Comparison of ENCODE assay signal across 14 cellular contexts in the genomic region with DNA sequence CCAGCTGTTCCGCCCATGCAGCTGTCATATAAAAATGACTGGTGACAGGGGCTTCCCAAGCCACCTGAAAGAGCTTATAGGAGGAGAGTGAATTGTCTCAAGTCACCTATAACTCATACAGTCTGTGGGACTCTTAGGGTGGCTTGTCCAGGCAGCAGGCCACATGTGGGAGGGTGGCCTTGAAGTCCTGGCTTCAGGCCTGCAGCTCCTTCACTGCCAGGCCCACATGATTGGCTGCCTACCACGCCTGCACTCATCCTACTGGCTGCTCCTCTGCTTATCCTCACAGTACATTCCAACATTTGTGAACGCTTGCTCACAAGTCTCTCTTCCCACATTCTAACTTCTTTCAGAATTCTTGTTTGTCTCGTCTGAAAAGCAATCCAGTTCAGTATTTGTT. TPM values are rescaled to one million over a fixed set of nuclear protein-coding genes. Genes with fewer than 3 reads are reported as not detected.
DNase-seq lines count a peak whose midpoint lies in the region; ATAC-seq, FAIRE-seq and TF ChIP-seq lines count a peak whose summit lies in the region.
"Had no signal": no experiment of that assay in that cellular context is flagged by ENCODE, and none has a peak within 500 bp of the region (broad histone marks: within the 10 kb centered on the region; RNA-seq: fewer than 3 reads in every experiment).

No MANE protein-coding gene starts in this region.

- H3K18ac ChIP-seq in IMR-90 (ENCODE audit: low read depth, low read length) (no peak overlapping the region), mesenchymal stem cell (ENCODE audit: low read depth in 1 of 2, low read length in 2 of 2) (no peak overlapping the region)

- H3K4me3 ChIP-seq in IMR-90 (ENCODE audit: insufficient read depth, low read depth, low read length) (no peak overlapping the region), fibroblast of lung (replicated peaks in 1 of 4; ENCODE audit: control extremely low read depth in 1 of 4, insufficient read depth in 1 of 4, low read depth in 3 of 4, low read length in 4 of 4) (no peak overlapping the region), mesenchymal stem cell (ENCODE audit: insufficient read depth in 1 of 2, low read depth in 1 of 2, low read length in 2 of 2) (no peak overlapping the region), aorta (ENCODE audit: low read length in 2 of 2) (no peak overlapping the region), SK-N-SH (ENCODE audit: low read depth in 2 of 2, low read length in 1 of 2) (no peak overlapping the region)

- in situ Hi-C loops in IMR-90 (cut with MboI; ENCODE audit: low sequenced_read_pairs): no loop called here

- H2BK15ac ChIP-seq in IMR-90 (ENCODE audit: low read depth, low read length) (no peak overlapping the region), mesenchymal stem cell (ENCODE audit: low read depth, poor library complexity, severe bottlenecking) (no peak overlapping the region)

- no peak for TF ChIP-seq POLR2A in IMR-90 (IDR thresholded peaks at IDR 0.05; ENCODE audit: low read depth, low read length)

- H2AK9ac ChIP-seq in IMR-90 (replicated peaks; ENCODE audit: low read depth, low read length, poor library complexity): no peak overlapping the region

- no peaks in the 10 kb centered on the region for H3F3A ChIP-seq in SK-N-SH (replicated peaks; ENCODE audit: insufficient read depth)

- H3K4me3 Mint-ChIP-seq in activated CD4-positive, alpha-beta memory T cell treated with anti-CD3 and anti-CD28 coated beads for 36 hours: no peak overlapping the region
- H3K4me3 Mint-ChIP-seq: activated CD8-positive, alpha-beta T cell treated with anti-CD3 and anti-CD28 coated beads, Interleukin-2, amount 10 ng/mL, durations not matched to agents 7 days and 5 days; IgD-negative memory B cell; stimulated activated naive CD8-positive, alpha-beta T cell treated with anti-CD3 and anti-CD28 coated beads, Interleukin-15, Interleukin-2, amounts not matched to agents 100 ng/mL and 50 ng/mL, for 24 hours had no signal

- H2BK5ac ChIP-seq in IMR-90 (ENCODE audit: low read depth, low read length, poor library complexity, severe bottlenecking): peak overlapping the region; percentile 50
- no peak overlapping the region for H2BK5ac ChIP-seq in mesenchymal stem cell (ENCODE audit: low read depth, low read length, poor library complexity, severe bottlenecking)

- no peak for TF ChIP-seq EP300 in SK-N-SH (IDR thresholded peaks at IDR 0.05; ENCODE audit: borderline replicate concordance in 1 of 2, low read depth in 1 of 2, low read length in 1 of 2)

- intact Hi-C loops in IMR-90 (cut with micrococcal nuclease) (no loop called here), aorta (cut with DNase I) (no loop called here)
- intact Hi-C loops in activated CD4-positive, alpha-beta memory T cell treated with anti-CD3 and anti-CD28 coated beads for 36 hours (cut with micrococcal nuclease): no loop called here

- no peak for TF ChIP-seq CTCF in IMR-90 (conservative IDR thresholded peaks at IDR 0.05; ENCODE audit: low read depth, low read length)
- TF ChIP-seq CTCF in fibroblast of lung (conservative IDR thresholded peaks at IDR 0.05 in 1 of 2, IDR thresholded peaks at IDR 0.05 in 1 of 2; ENCODE audit: low read depth in 1 of 2, low read length in 2 of 2): no peak
- no peak for TF ChIP-seq CTCF in SK-N-SH (IDR thresholded peaks at IDR 0.05)

- H4K5ac ChIP-seq in IMR-90 (ENCODE audit: low read depth, low read length): no peak overlapping the region

- H3K9ac ChIP-seq in IMR-90 (ENCODE audit: low read depth, low read length) (no peak overlapping the region), fibroblast of lung (ENCODE audit: insufficient read depth, low read length) (no peak overlapping the region), mesenchymal stem cell (ENCODE audit: low read length) (peak overlapping the region; percentile 53), SK-N-SH (no peak overlapping the region)

- H3K4me1 ChIP-seq in IMR-90 (ENCODE audit: control insufficient read depth, insufficient read depth, low read length) (peaks cover 6% of the 10 kb centered on the region), fibroblast of lung (ENCODE audit: control insufficient read depth, extremely low read depth, insufficient read depth, low read length) (peaks cover 2% of the 10 kb centered on the region), mesenchymal stem cell (ENCODE audit: control insufficient read depth, insufficient read depth, low read depth, low read length) (peaks cover 2% of the 10 kb centered on the region), aorta (ENCODE audit: control insufficient read depth in 1 of 2, insufficient read depth in 2 of 2, low read length in 2 of 2) (peaks cover 0 to 2% of the 10 kb centered on the region in 2 donors), SK-N-SH (ENCODE audit: control insufficient read depth in 1 of 2, insufficient read depth in 2 of 2, low read depth in 1 of 2, low read length in 1 of 2) (peaks cover 0 to 13% of the 10 kb centered on the region in 2 experiments; a peak in 1 of 4 replicates)

- H3K36me3 ChIP-seq in IMR-90 (ENCODE audit: control insufficient read depth, insufficient read depth, low read length) (no peaks in the 10 kb centered on the region), fibroblast of lung (ENCODE audit: control insufficient read depth, insufficient read depth, low read length) (no peaks in the 10 kb centered on the region), mesenchymal stem cell (ENCODE audit: control insufficient read depth in 1 of 2, insufficient read depth in 2 of 2, low read depth in 1 of 2, low read length in 2 of 2) (no peaks in the 10 kb centered on the region), aorta (ENCODE audit: control insufficient read depth in 1 of 2, insufficient read depth in 2 of 2, low read length in 1 of 2) (no peaks in the 10 kb centered on the region), SK-N-SH (replicated peaks in 1 of 2; ENCODE audit: control insufficient read depth in 1 of 2, insufficient read depth in 2 of 2, low read length in 1 of 2) (no peaks in the 10 kb centered on the region)

- H3K4ac ChIP-seq in IMR-90 (ENCODE audit: low read depth, low read length) (no peak overlapping the region), mesenchymal stem cell (ENCODE audit: low read depth in 1 of 2, low read length in 2 of 2) (no peak overlapping the region)

- no peaks in the 10 kb centered on the region for H3K9me2 ChIP-seq in SK-N-SH

- no peak for TF ChIP-seq RAD21 in IMR-90 (IDR thresholded peaks at IDR 0.05; ENCODE audit: low read length)
- no peak for TF ChIP-seq RAD21 in SK-N-SH (IDR thresholded peaks at IDR 0.05; ENCODE audit: low read length)

- H3K27ac ChIP-seq in IMR-90 (ENCODE audit: insufficient read depth, low read length) (no peak overlapping the region), fibroblast of lung (ENCODE audit: insufficient read depth, low read length) (no peak overlapping the region), mesenchymal stem cell (ENCODE audit: low read length, poor library complexity, severe bottlenecking) (no peak overlapping the region), aorta (ENCODE audit: low read depth in 1 of 2, low read length in 2 of 2) (peak overlapping the region in 1 of 2 donors; percentile 21), SK-N-SH (ENCODE audit: low read depth in 2 of 2, low read length in 1 of 2) (no peak overlapping the region)

- H3K4me1 Mint-ChIP-seq in activated CD4-positive, alpha-beta memory T cell treated with anti-CD3 and anti-CD28 coated beads for 36 hours (ENCODE audit: low read depth): no peaks in the 10 kb centered on the region
- H3K4me1 Mint-ChIP-seq: IgD-negative memory B cell had no signal

- H3K9me1 ChIP-seq in IMR-90 (ENCODE audit: insufficient read depth, low read length): no peaks in the 10 kb centered on the region

- ATAC-seq in IMR-90 (ENCODE audit: low read depth) (peak; percentile 75), aorta (ENCODE audit: low FRiP score) (peak; percentile 71)
- ATAC-seq: activated CD8-positive, alpha-beta T cell treated with anti-CD3 and anti-CD28 coated beads, Interleukin-2, amount 10 ng/mL, durations not matched to agents 7 days and 5 days had no signal

- no peaks in the 10 kb centered on the region for H3K27me3 Mint-ChIP-seq in activated CD4-positive, alpha-beta memory T cell treated with anti-CD3 and anti-CD28 coated beads for 36 hours
- H3K27me3 Mint-ChIP-seq: stimulated activated naive CD8-positive, alpha-beta T cell treated with anti-CD3 and anti-CD28 coated beads, Interleukin-15, Interleukin-2, amounts not matched to agents 100 ng/mL and 50 ng/mL, for 24 hours had no signal

- H3K14ac ChIP-seq in IMR-90 (replicated peaks; ENCODE audit: low read depth, low read length) (no peak overlapping the region), mesenchymal stem cell (ENCODE audit: low read length in 2 of 2) (peak overlapping the region in 1 of 2 experiments; percentile 71)

- WGBS in IMR-90 (ENCODE audit: extremely low coverage in 2 of 2, insufficient read length in 1 of 2), 2 experiments: no CpG with 5 or more reads among the region's 4 CpGs
- WGBS in mesenchymal stem cell: 80% methylated on average over 3 of the region's 4 CpGs
- 28 to 33% methylated on average over 4 of the region's 4 CpGs for WGBS in aorta, 2 donors
- WGBS in SK-N-SH (ENCODE audit: low lambda C conversion rate): 89% methylated on average over 4 of the region's 4 CpGs

- H2BK20ac ChIP-seq in IMR-90 (ENCODE audit: low read depth, low read length): no peak overlapping the region

- H3K23ac ChIP-seq in IMR-90 (ENCODE audit: low read depth, low read length) (no peak overlapping the region), mesenchymal stem cell (ENCODE audit: low read length in 2 of 2) (no peak overlapping the region)

- H4K20me1 ChIP-seq in IMR-90 (ENCODE audit: insufficient read depth, low read length): no peaks in the 10 kb centered on the region
- no peaks in the 10 kb centered on the region for H4K20me1 ChIP-seq in fibroblast of lung (ENCODE audit: control insufficient read depth, extremely low read depth, insufficient read depth, low read length)
- no peaks in the 10 kb centered on the region for H4K20me1 ChIP-seq in SK-N-SH (ENCODE audit: insufficient read depth)

- H4K8ac ChIP-seq in IMR-90 (ENCODE audit: low read depth in 2 of 2, low read length in 2 of 2): no peak overlapping the region
- H4K8ac ChIP-seq in mesenchymal stem cell (ENCODE audit: low read length): no peak overlapping the region

- no peaks in the 10 kb centered on the region for H3K36me3 Mint-ChIP-seq in activated CD4-positive, alpha-beta memory T cell treated with anti-CD3 and anti-CD28 coated beads for 36 hours
- H3K36me3 Mint-ChIP-seq: IgD-negative memory B cell had no signal

- CTCF ChIA-PET in IMR-90 (lab: Yijun Ruan, JAX) (no interaction called here), SK-N-SH (lab: Yijun Ruan, JAX) (no interaction called here)
- CTCF ChIA-PET in activated CD4-positive, alpha-beta memory T cell treated with anti-CD3 and anti-CD28 coated beads for 36 hours (lab: Charles Lee): no interaction called here

- H2BK120ac ChIP-seq in IMR-90 (ENCODE audit: low read depth, low read length) (no peak overlapping the region), mesenchymal stem cell (ENCODE audit: low read depth, low read length) (no peak overlapping the region)

- H3K79me1 ChIP-seq in IMR-90 (ENCODE audit: low read depth in 1 of 2, low read length in 2 of 2) (no peaks in the 10 kb centered on the region), mesenchymal stem cell (replicated peaks; ENCODE audit: low read length, poor library complexity, severe bottlenecking) (no peaks in the 10 kb centered on the region)

- H4K91ac ChIP-seq in IMR-90 (ENCODE audit: insufficient read depth, low read depth, low read length) (no peak overlapping the region), mesenchymal stem cell (ENCODE audit: low read length) (no peak overlapping the region)

- H2BK12ac ChIP-seq in mesenchymal stem cell (ENCODE audit: low read length in 2 of 2): no peak overlapping the region

- no peak overlapping the region for H3K4me2 ChIP-seq in IMR-90 (ENCODE audit: low read depth, low read length)
- no peak overlapping the region for H3K4me2 ChIP-seq in fibroblast of lung (ENCODE audit: extremely low read depth, insufficient read depth, low read length)
- no peak overlapping the region for H3K4me2 ChIP-seq in mesenchymal stem cell (ENCODE audit: low read length, poor library complexity, severe bottlenecking)
- no peak overlapping the region for H3K4me2 ChIP-seq in SK-N-SH

- H3K79me2 ChIP-seq in fibroblast of lung (ENCODE audit: control insufficient read depth, insufficient read depth, low read length) (no peaks in the 10 kb centered on the region), SK-N-SH (ENCODE audit: insufficient read depth) (no peaks in the 10 kb centered on the region)

- no peak overlapping the region for H2AFZ ChIP-seq in IMR-90 (replicated peaks; ENCODE audit: low read length, poor library complexity)
- H2AFZ ChIP-seq in fibroblast of lung (ENCODE audit: low read length): peak overlapping the region; percentile 43
- no peak overlapping the region for H2AFZ ChIP-seq in mesenchymal stem cell (ENCODE audit: low read depth, low read length)
- H2AFZ ChIP-seq in SK-N-SH (ENCODE audit: low read depth): no peak overlapping the region

- H3K9me3 ChIP-seq in IMR-90 (ENCODE audit: control insufficient read depth, insufficient read depth, low read length): no peaks in the 10 kb centered on the region
- no peaks in the 10 kb centered on the region for H3K9me3 ChIP-seq in fibroblast of lung (ENCODE audit: control insufficient read depth, insufficient read depth, low read depth, low read length)
- no peaks in the 10 kb centered on the region for H3K9me3 ChIP-seq in mesenchymal stem cell (ENCODE audit: control insufficient read depth, low read length)
- H3K9me3 ChIP-seq in aorta (ENCODE audit: control insufficient read depth, low read length): no peaks in the 10 kb centered on the region
- no peaks in the 10 kb centered on the region for H3K9me3 ChIP-seq in SK-N-SH

- BruUV-seq in IMR-90 (replicated peaks; lab: Mats Ljungman, UMichigan): no TSS peak

- H2AK5ac ChIP-seq in IMR-90 (ENCODE audit: low read depth, low read length) (no peak overlapping the region), mesenchymal stem cell (ENCODE audit: low read length, severe bottlenecking) (no peak overlapping the region)

- DNase-seq in IMR-90: peak; percentile 77
- DNase-seq in fibroblast of lung (ENCODE audit: low read depth in 2 of 2): peak; percentile 41 to 96
- no peak for DNase-seq in mesenchymal stem cell
- DNase-seq in aorta: peak; percentile 80 to 84
- DNase-seq in SK-N-SH: no peak
- no peak for DNase-seq in activated CD4-positive, alpha-beta memory T cell treated with anti-CD3 and anti-CD28 coated beads for 36 hours
- DNase-seq in urothelium cell line (ENCODE audit: low spot score): no peak
- DNase-seq: activated CD8-positive, alpha-beta T cell treated with anti-CD3 and anti-CD28 coated beads, Interleukin-2, amount 10 ng/mL, durations not matched to agents 7 days and 5 days; COR-L47; NCI-H187; retina; SHP77 treated with DMSO at 0.1 percent for 48 hours had no signal

- dilution Hi-C loops in IMR-90 (cut with HindIII; ENCODE audit: low sequenced_read_pairs, unreplicated experiment): no loop called here

- FAIRE-seq in urothelium cell line (lab: Jason Lieb, UNC): no peak

- POLR2A ChIA-PET in IMR-90 (lab: Charles Lee; ENCODE audit: unreplicated experiment) (no interaction called here), SK-N-SH (lab: Yijun Ruan, JAX) (no interaction called here)
- POLR2A ChIA-PET in activated CD4-positive, alpha-beta memory T cell treated with anti-CD3 and anti-CD28 coated beads for 36 hours (lab: Charles Lee): no interaction called here

- H3K27ac Mint-ChIP-seq in activated CD4-positive, alpha-beta memory T cell treated with anti-CD3 and anti-CD28 coated beads for 36 hours: no peak overlapping the region
- H3K27ac Mint-ChIP-seq: activated CD8-positive, alpha-beta T cell treated with anti-CD3 and anti-CD28 coated beads, Interleukin-2, amount 10 ng/mL, durations not matched to agents 7 days and 5 days; IgD-negative memory B cell; stimulated activated naive CD8-positive, alpha-beta T cell treated with anti-CD3 and anti-CD28 coated beads, Interleukin-15, Interleukin-2, amounts not matched to agents 100 ng/mL and 50 ng/mL, for 24 hours had no signal

- no peaks in the 10 kb centered on the region for H3K9me3 Mint-ChIP-seq in activated CD4-positive, alpha-beta memory T cell treated with anti-CD3 and anti-CD28 coated beads for 36 hours
- H3K9me3 Mint-ChIP-seq: IgD-negative memory B cell; stimulated activated naive CD8-positive, alpha-beta T cell treated with anti-CD3 and anti-CD28 coated beads, Interleukin-15, Interleukin-2, amounts not matched to agents 100 ng/mL and 50 ng/mL, for 24 hours had no signal

- H3K56ac ChIP-seq in IMR-90 (ENCODE audit: extremely low read depth, insufficient read depth, low read length): no peak overlapping the region

- H3K27me3 ChIP-seq in IMR-90 (ENCODE audit: control insufficient read depth, insufficient read depth, low read length) (no peaks in the 10 kb centered on the region), fibroblast of lung (ENCODE audit: control insufficient read depth, insufficient read depth, low read length) (no peaks in the 10 kb centered on the region), mesenchymal stem cell (ENCODE audit: control insufficient read depth in 1 of 2, insufficient read depth in 1 of 2, low read length in 2 of 2) (no peaks in the 10 kb centered on the region), aorta (ENCODE audit: control insufficient read depth in 1 of 2, insufficient read depth in 2 of 2, low read length in 1 of 2) (no peaks in the 10 kb centered on the region), SK-N-SH (ENCODE audit: insufficient read depth) (no peaks in the 10 kb centered on the region)

RNA-seq across cellular contexts. Expression of gene TIPARP, which starts 41.1 kb away (rescaled TPM):
- 70.8 and 76.4 TPM in 2 replicates for total RNA-seq in IMR-90 (2012; rRNA removed)
- 11.5 and 12.6 TPM in 2 replicates for polyA plus RNA-seq in IMR-90 (2012; rRNA removed)
- 3.2 and 3.7 TPM in 2 replicates for polyA plus RNA-seq in IMR-90 (2012; cell fraction: cytosol; rRNA removed)
- polyA plus RNA-seq in IMR-90 (2012; cell fraction: nucleus; rRNA removed; ENCODE audit: low replicate concordance): 3.3 and 39.5 TPM in 2 replicates
- total RNA-seq in fibroblast of lung: 15.9 and 22.1 TPM in 2 replicates
- polyA plus RNA-seq in fibroblast of lung: 8.6 and 11.8 TPM in 2 replicates
- 7.7 and 10.8 TPM in 2 replicates for polyA plus RNA-seq in fibroblast of lung (2012)
- polyA minus RNA-seq in fibroblast of lung (ENCODE audit: low replicate concordance): 5.3 and 9.9 TPM in 2 replicates
- polyA plus RNA-seq in mesenchymal stem cell (2013, experiment 1 of 2): 6.3 TPM
- polyA plus RNA-seq in mesenchymal stem cell (2013, experiment 2 of 2): 5.7 TPM
- 10 to 100 TPM; 23.2 to 24.2 TPM for total RNA-seq in aorta
- 10 to 100 TPM in 1 of 2 donors, 1 to 10 TPM in 1; 9.6 to 12.9 TPM for polyA plus RNA-seq in aorta
- polyA plus RNA-seq in SK-N-SH (2012; rRNA removed): 6.2 TPM in 2 replicates
- 6.5 and 10.8 TPM in 2 replicates for polyA plus RNA-seq in SK-N-SH (2012; cell fraction: cytosol; rRNA removed)
- polyA plus RNA-seq in SK-N-SH (2012; cell fraction: nucleus; rRNA removed): 3.7 and 11.4 TPM in 2 replicates
- total RNA-seq in activated CD4-positive, alpha-beta memory T cell treated with anti-CD3 and anti-CD28 coated beads for 36 hours: 10 to 100 TPM; 15.7 to 17.7 TPM

Comparison
In these comparisons a context has a peak if more than half of its experiments do, and no peak if none do; other contexts are left out.
1. DNase-seq: peak in IMR-90 (single experiment), fibroblast of lung (2 of 2) and aorta (2 of 2); none in mesenchymal stem cell (single experiment), SK-N-SH (single experiment), activated CD4-positive, alpha-beta memory T cell treated with anti-CD3 and anti-CD28 coated beads for 36 hours (single experiment) and urothelium cell line (single experiment).